ENCODE assay signal across 14 cellular contexts in genomic region chr15:40756938-40757337, GRCh38. TPM values are rescaled to one million over a fixed set of nuclear protein-coding genes. Genes with fewer than 3 reads are reported as not detected.
DNase-seq lines count a peak whose midpoint lies in the region; ATAC-seq, FAIRE-seq and TF ChIP-seq lines count a peak whose summit lies in the region.
"Had no signal": no experiment of that assay in that cellular context is flagged by ENCODE, and none has a peak within 500 bp of the region (broad histone marks: within the 10 kb centered on the region; RNA-seq: fewer than 3 reads in every experiment).

No MANE protein-coding gene starts in this region.

- H3K4me2 ChIP-seq in astrocyte (ENCODE audit: low read length): no peak overlapping the region

- no peaks in the 10 kb centered on the region for H3K36me3 ChIP-seq in astrocyte (ENCODE audit: insufficient read depth, low read length)
- H3K36me3 ChIP-seq: pancreas had no signal

- DNase-seq in T-helper 2 cell treated with Interferon-gamma antibody and Interleukin-4, amounts not matched to agents 5 μg/mL and 100 μg/mL, for 36 hours (ENCODE audit: low spot score): no peak
- DNase-seq in T-helper 2 cell (no peak), NCI-H345 treated with DMSO at 0.1 percent for 48 hours (lab: John Stamatoyannopoulos, UW; ENCODE audit: unreplicated experiment) (peak; percentile 12), astrocyte (ENCODE audit: low read depth) (no peak), neural crest cell (ENCODE audit: low read depth, low spot score) (no peak), left lobe of liver (ENCODE audit: low spot score) (no peak), SKM-1 (lab: John Stamatoyannopoulos, UW; ENCODE audit: unreplicated experiment) (no peak), cardiac septum (ENCODE audit: low spot score) (no peak)
- DNase-seq: activated B cell treated with CpG ODN at 0.5 μM for 24 hours, foreskin melanocyte, NCI-H1694 treated with DMSO at 0.1 percent for 48 hours, Peyer's patch had no signal

- H3K79me2 ChIP-seq in astrocyte (ENCODE audit: insufficient read depth, low read length): peaks cover 30% of the 10 kb centered on the region

- H3K27ac Mint-ChIP-seq in T-helper 2 cell treated with Interferon-gamma antibody and Interleukin-4, amounts not matched to agents 5 μg/mL and 100 μg/mL, for 36 hours: peak overlapping the region; percentile 71
- H3K27ac Mint-ChIP-seq in astrocyte (ENCODE audit: unreplicated experiment): no peak overlapping the region
- H3K27ac Mint-ChIP-seq in neural crest cell (ENCODE audit: unreplicated experiment): peak overlapping the region; percentile 73
- H3K27ac Mint-ChIP-seq: activated B cell treated with CpG ODN at 0.5 μM for 24 hours had no signal

- FAIRE-seq in astrocyte (lab: Jason Lieb, UNC): no peak
- FAIRE-seq: colon, pancreas had no signal

- H3K27me3 ChIP-seq in astrocyte (ENCODE audit: insufficient read depth, low read length): no peaks in the 10 kb centered on the region
- H3K27me3 ChIP-seq: pancreas, Peyer's patch had no signal

- peaks cover 8% of the 10 kb centered on the region for H3K4me1 ChIP-seq in astrocyte (ENCODE audit: insufficient read depth, low read length)

- no peak overlapping the region for H3K4me3 ChIP-seq in astrocyte (ENCODE audit: insufficient read depth, low read depth, low read length)
- H3K4me3 ChIP-seq: pancreas, Peyer's patch had no signal

- no peaks in the 10 kb centered on the region for H3K9me3 ChIP-seq in astrocyte (ENCODE audit: insufficient read depth, low read depth, low read length)
- H3K9me3 ChIP-seq: pancreas, Peyer's patch had no signal

- ATAC-seq in left lobe of liver: no peak
- ATAC-seq: pancreas had no signal

- no peak for TF ChIP-seq CTCF in astrocyte (IDR thresholded peaks at IDR 0.05; ENCODE audit: insufficient read depth, low read depth, low read length)
- TF ChIP-seq CTCF in neural crest cell (conservative IDR thresholded peaks at IDR 0.05): no peak

- H3K4me1 Mint-ChIP-seq in T-helper 2 cell treated with Interferon-gamma antibody and Interleukin-4, amounts not matched to agents 5 μg/mL and 100 μg/mL, for 36 hours (ENCODE audit: low read depth): peaks cover 35% of the 10 kb centered on the region
- H3K4me1 Mint-ChIP-seq in astrocyte (ENCODE audit: low read depth, unreplicated experiment) (peaks cover 12% of the 10 kb centered on the region), neural crest cell (peaks cover 33% of the 10 kb centered on the region)

- no peaks in the 10 kb centered on the region for H3K9me3 Mint-ChIP-seq in T-helper 2 cell treated with Interferon-gamma antibody and Interleukin-4, amounts not matched to agents 5 μg/mL and 100 μg/mL, for 36 hours
- no peaks in the 10 kb centered on the region for H3K9me3 Mint-ChIP-seq in astrocyte (ENCODE audit: unreplicated experiment)
- H3K9me3 Mint-ChIP-seq in neural crest cell: no peaks in the 10 kb centered on the region
- H3K9me3 Mint-ChIP-seq: activated B cell treated with CpG ODN at 0.5 μM for 24 hours had no signal

- no peak overlapping the region for H3K9ac ChIP-seq in astrocyte (ENCODE audit: low read length)

- peak overlapping the region; percentile 26 for H3K4me3 Mint-ChIP-seq in T-helper 2 cell treated with Interferon-gamma antibody and Interleukin-4, amounts not matched to agents 5 μg/mL and 100 μg/mL, for 36 hours
- H3K4me3 Mint-ChIP-seq in astrocyte (ENCODE audit: unreplicated experiment): no peak overlapping the region
- peak overlapping the region; percentile 41 for H3K4me3 Mint-ChIP-seq in neural crest cell
- H3K4me3 Mint-ChIP-seq: activated B cell treated with CpG ODN at 0.5 μM for 24 hours had no signal

- peak overlapping the region; percentile 9 for H2AFZ ChIP-seq in astrocyte (ENCODE audit: low read depth, low read length)

- peaks cover 5% of the 10 kb centered on the region for H4K20me1 ChIP-seq in astrocyte (ENCODE audit: insufficient read depth, low read length)

- intact Hi-C loops in cardiac septum (cut with DNase I): loop anchor here (10.0 kb wide), 2 partner anchors 138 to 162 kb away; partner anchors contain the start of genes KNL1 and VPS18

- H3K36me3 Mint-ChIP-seq in T-helper 2 cell treated with Interferon-gamma antibody and Interleukin-4, amounts not matched to agents 5 μg/mL and 100 μg/mL, for 36 hours (ENCODE audit: low read depth): peaks cover 14% of the 10 kb centered on the region
- no peaks in the 10 kb centered on the region for H3K36me3 Mint-ChIP-seq in astrocyte (ENCODE audit: low read depth, unreplicated experiment)
- no peaks in the 10 kb centered on the region for H3K36me3 Mint-ChIP-seq in neural crest cell (ENCODE audit: low read depth)

- H3K27me3 Mint-ChIP-seq in T-helper 2 cell treated with Interferon-gamma antibody and Interleukin-4, amounts not matched to agents 5 μg/mL and 100 μg/mL, for 36 hours (ENCODE audit: low read depth): no peaks in the 10 kb centered on the region
- no peaks in the 10 kb centered on the region for H3K27me3 Mint-ChIP-seq in astrocyte (ENCODE audit: low read depth, unreplicated experiment)
- H3K27me3 Mint-ChIP-seq in neural crest cell (ENCODE audit: low read depth): no peaks in the 10 kb centered on the region
- H3K27me3 Mint-ChIP-seq: activated B cell treated with CpG ODN at 0.5 μM for 24 hours had no signal

- no peak overlapping the region for H3K27ac ChIP-seq in astrocyte (ENCODE audit: low read depth, low read length)
- H3K27ac ChIP-seq: pancreas, Peyer's patch had no signal

RNA-seq across cellular contexts. Expression of gene RMDN3, which starts 1.9 kb away (rescaled TPM):
- total RNA-seq in astrocyte: 32.0 and 32.6 TPM in 2 replicates
- total RNA-seq in neural crest cell: 30.7 and 32.2 TPM in 2 replicates
- total RNA-seq in left lobe of liver: 47.3 TPM
- 21.1 TPM for total RNA-seq in cardiac septum

RNA-seq across cellular contexts. Expression of gene GCHFR, which starts 6.9 kb away (rescaled TPM):
- total RNA-seq in astrocyte: 6.4 and 7.3 TPM in 2 replicates
- total RNA-seq in neural crest cell: 9.1 and 9.9 TPM in 2 replicates
- 106 TPM for total RNA-seq in left lobe of liver
- 1.6 TPM for total RNA-seq in cardiac septum

RNA-seq across cellular contexts. Expression of gene C15orf62, which starts 12.8 kb away (rescaled TPM):
- total RNA-seq in astrocyte (0.19 TPM in 1 of 2 replicates, not detected in the other), neural crest cell (0.44 and 0.61 TPM in 2 replicates), left lobe of liver (1.0 TPM), cardiac septum (not detected)

RNA-seq across cellular contexts. Expression of gene ZFYVE19, which starts 50.0 kb away (rescaled TPM):
- 13.0 and 13.2 TPM in 2 replicates for total RNA-seq in astrocyte
- total RNA-seq in neural crest cell: 24.2 and 25.5 TPM in 2 replicates
- total RNA-seq in left lobe of liver: 19.9 TPM
- 11.0 TPM for total RNA-seq in cardiac septum

RNA-seq across cellular contexts. Expression of gene DNAJC17, which starts 50.3 kb away (rescaled TPM):
- total RNA-seq in astrocyte (21.0 and 27.2 TPM in 2 replicates), neural crest cell (39.3 and 44.5 TPM in 2 replicates), left lobe of liver (31.3 TPM), cardiac septum (19.1 TPM)
